ENCODE assay signal across 7 cellular contexts in genomic region chr14:20873370-20874177, GRCh38. TPM values are rescaled to one million over a fixed set of nuclear protein-coding genes. Genes with fewer than 3 reads are reported as not detected.
DNase-seq lines count a peak whose midpoint lies in the region; ATAC-seq, FAIRE-seq and TF ChIP-seq lines count a peak whose summit lies in the region.

No MANE protein-coding gene starts in this region.

- H3K9me3 Mint-ChIP-seq in activated naive CD4-positive, alpha-beta T cell treated with anti-CD3 and anti-CD28 coated beads, Interleukin-2, amount 50 U/mL, for 24 hours = no peaks in the 10 kb centered on the region

- 15 to 16% (median 16%) methylated on average over 26 of the region's 26 CpGs for WGBS in psoas muscle, 3 donors

- H3K4me3 ChIP-seq in SK-N-MC = peak overlapping the region; percentile 68
- H3K4me3 ChIP-seq in psoas muscle = peak overlapping the region; percentile 15

- H3K36me3 ChIP-seq in SK-N-MC (ENCODE audit: insufficient read depth, low read length) (no peaks in the 10 kb centered on the region), psoas muscle (ENCODE audit: insufficient read depth in 1 of 2, low read depth in 1 of 2) (no peaks in the 10 kb centered on the region)

- TF ChIP-seq CTCF in GM13976 (IDR thresholded peaks at IDR 0.05; ENCODE audit: borderline replicate concordance, control extremely low read depth, extremely low read depth, insufficient read depth, missing control alignments) (peak; percentile 72), psoas muscle (IDR thresholded peaks at IDR 0.05) (peak; percentile 70)

- no peaks in the 10 kb centered on the region for H3K4me1 ChIP-seq in psoas muscle

- intact Hi-C loops in left cardiac atrium (cut with DNase I) (loop anchor here in 1 of 2 donors (5.0 kb wide), 1 partner anchor 176 kb away; no protein-coding TSS in a partner anchor), psoas muscle (cut with DNase I) (no loop called here)

- H3K36me3 Mint-ChIP-seq in activated naive CD4-positive, alpha-beta T cell treated with anti-CD3 and anti-CD28 coated beads, Interleukin-2, amount 50 U/mL, for 24 hours = no peaks in the 10 kb centered on the region

- DNase-seq in GM13976 (ENCODE audit: low spot score) (peak; percentile 68), SK-N-MC (ENCODE audit: low read depth, low spot score) (peak; percentile 30), left cardiac atrium (peak; percentile 92), psoas muscle (peak; percentile 83 to 90), urothelium cell line (ENCODE audit: low spot score) (peak; percentile 77)

- peak; percentile 72 for ATAC-seq in HG03066 (IDR thresholded peaks at IDR 0.05; ENCODE audit: low read depth, unreplicated experiment)
- peak; percentile 97 for ATAC-seq in left cardiac atrium
- ATAC-seq in psoas muscle = peak in 3 of 4 donors; percentile 64 to 80 (median 72)

- peaks cover 17% of the 10 kb centered on the region for H3K4me1 Mint-ChIP-seq in activated naive CD4-positive, alpha-beta T cell treated with anti-CD3 and anti-CD28 coated beads, Interleukin-2, amount 50 U/mL, for 24 hours

- peaks cover 0 to 25% (median 4%) of the 10 kb centered on the region in 3 donors for H3K27me3 ChIP-seq in psoas muscle (ENCODE audit: insufficient read depth in 3 of 3, low read length in 2 of 3)

- H3K27ac Mint-ChIP-seq in activated naive CD4-positive, alpha-beta T cell treated with anti-CD3 and anti-CD28 coated beads, Interleukin-2, amount 50 U/mL, for 24 hours = no peak overlapping the region

- H3K27ac ChIP-seq in SK-N-MC (no peak overlapping the region), psoas muscle (no peak overlapping the region)

- peak; percentile 56 for FAIRE-seq in urothelium cell line (lab: Jason Lieb, UNC)

- in situ Hi-C loops in GM13976 (cut with MboI; ENCODE audit: low sequenced_read_pairs, unreplicated experiment) = loop anchor here (25.0 kb wide), 1 partner anchor 536 kb away; the partner anchor contains the start of genes CCNB1IP1 and PARP2

- peak overlapping the region; percentile 48 for H3K9ac ChIP-seq in SK-N-MC (ENCODE audit: insufficient read length)

- H3K9me3 ChIP-seq in SK-N-MC (ENCODE audit: low read depth, low read length) (no peaks in the 10 kb centered on the region), psoas muscle (no peaks in the 10 kb centered on the region)

- peaks cover 6% of the 10 kb centered on the region for H3K27me3 Mint-ChIP-seq in activated naive CD4-positive, alpha-beta T cell treated with anti-CD3 and anti-CD28 coated beads, Interleukin-2, amount 50 U/mL, for 24 hours

- H3K4me3 Mint-ChIP-seq in activated naive CD4-positive, alpha-beta T cell treated with anti-CD3 and anti-CD28 coated beads, Interleukin-2, amount 50 U/mL, for 24 hours = peak overlapping the region; percentile 26

RNA-seq across cellular contexts. Expression of gene RNASE3, which starts 17.6 kb away (rescaled TPM):
- total RNA-seq in left cardiac atrium (not detected), psoas muscle (not detected)
- under 1 TPM in 2 of 3 donors, not detected in 1; 0.05 to 0.51 TPM for polyA plus RNA-seq in psoas muscle

Comparison
In these comparisons a context has a peak if more than half of its experiments do, and no peak if none do; other contexts are left out.
1. DNase-seq: peak in every context shown above with its lines; median percentile 92 in left cardiac atrium; 86 in psoas muscle; 77 in urothelium cell line; 68 in GM13976; 30 in SK-N-MC.